Comparison of ENCODE assay signal across 15 cellular contexts in genomic region chr4:22476011-22476410, GRCh38.
"Had no signal": no experiment of that assay in that cellular context is flagged by ENCODE, and none has a peak within 500 bp of the region (broad histone marks: within the 10 kb centered on the region; RNA-seq: fewer than 3 reads in every experiment).

No MANE protein-coding gene starts in this region.

- H3K36me3 ChIP-seq: gastrocnemius medialis, left ventricle myocardium inferior, lower lobe of right lung, ovary, tibial artery, upper lobe of left lung, uterus had no signal

- H3K9me3 ChIP-seq: gastrocnemius medialis, left ventricle myocardium inferior, lower lobe of right lung, ovary, right atrium auricular region, tibial artery, upper lobe of left lung, uterus had no signal

- H3K27me3 ChIP-seq: gastrocnemius medialis, ovary, right atrium auricular region, tibial artery, upper lobe of left lung, uterus had no signal

- H3K4me3 ChIP-seq: gastrocnemius medialis, left ventricle myocardium inferior, lower lobe of right lung, ovary, right atrium auricular region, tibial artery, upper lobe of left lung, uterus had no signal

- DNase-seq: effector memory CD4-positive, alpha-beta T cell; gastrocnemius medialis; glutamatergic neuron; kidney; left cardiac atrium; left ventricle myocardium inferior; lower lobe of right lung; natural killer cell; ovary; stimulated activated CD4-positive, alpha-beta T cell treated with anti-CD3 and anti-CD28 coated beads, Interleukin-4, amount 100 ng/mL, for 1 hour; tibial artery; uterus had no signal

- FAIRE-seq: kidney had no signal

- H3K4me1 ChIP-seq: lower lobe of right lung, upper lobe of left lung, uterus had no signal

- H3K27ac ChIP-seq: gastrocnemius medialis, left ventricle myocardium inferior, lower lobe of right lung, ovary, right atrium auricular region, tibial artery, upper lobe of left lung, uterus had no signal

- ATAC-seq: gastrocnemius medialis; left cardiac atrium; lower lobe of right lung; natural killer cell; stimulated activated memory B cell treated with anti-CD40 and anti-IgM and Interleukin-4, amounts not matched to agents 10 μg/mL and 1 μg/mL and 100 μg/mL, for 72 hours had no signal
